Comparison of ENCODE assay signal across 27 cellular contexts in the genomic region with DNA sequence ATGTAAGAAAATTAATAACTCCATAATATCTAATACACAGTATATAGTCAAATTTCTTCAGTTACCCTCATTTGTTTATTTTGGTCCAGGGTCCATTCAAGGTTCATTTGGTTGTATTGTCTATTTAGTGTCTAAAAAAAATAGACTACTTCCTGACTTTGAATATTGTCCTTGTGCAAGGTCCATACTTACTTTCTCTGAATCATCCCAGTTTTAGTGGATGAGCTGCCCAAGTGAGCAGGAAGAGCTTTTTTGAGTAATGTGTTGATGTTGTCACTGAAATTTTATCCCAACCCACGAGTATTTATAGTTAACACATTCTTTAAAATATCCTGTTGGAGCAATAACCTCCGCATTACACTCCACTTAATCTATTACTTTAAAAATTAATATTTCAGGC. TPM values are rescaled to one million over a fixed set of nuclear protein-coding genes. Genes with fewer than 3 reads are reported as not detected.
"Had no signal": no experiment of that assay in that cellular context is flagged by ENCODE, and none has a peak within 500 bp of the region (broad histone marks: within the 10 kb centered on the region; RNA-seq: fewer than 3 reads in every experiment).

No MANE protein-coding gene starts in this region.

- H3K27ac Mint-ChIP-seq: activated CD8-positive, alpha-beta T cell treated with anti-CD3 and anti-CD28 coated beads, Interleukin-2, amount 10 ng/mL, durations not matched to agents 7 days and 5 days; activated naive CD8-positive, alpha-beta T cell; endodermal cell; mesothelial cell of epicardium; naive thymus-derived CD8-positive, alpha-beta T cell; stimulated activated memory B cell treated with anti-CD40 and anti-IgM and Interleukin-4, amounts not matched to agents 10 μg/mL and 1 μg/mL and 100 μg/mL, for 72 hours had no signal

- H3K36me3 ChIP-seq: ovary had no signal

- ATAC-seq: activated CD8-positive, alpha-beta T cell treated with anti-CD3 and anti-CD28 coated beads, Interleukin-2, amount 10 ng/mL, durations not matched to agents 7 days and 5 days; naive thymus-derived CD8-positive, alpha-beta T cell; psoas muscle; right cardiac atrium; stimulated activated memory B cell treated with anti-CD40 and anti-IgM and Interleukin-4, amounts not matched to agents 10 μg/mL and 1 μg/mL and 100 μg/mL, for 72 hours had no signal

- H3K9me3 ChIP-seq: ovary, psoas muscle, transverse colon, vagina had no signal

- DNase-seq: activated CD4-positive, alpha-beta T cell treated with anti-CD3 and anti-CD28 coated beads for 1 hour; activated CD4-positive, alpha-beta T cell treated with anti-CD3 and anti-CD28 coated beads, Interleukin-2, amount 50 U/mL, for 1 hour; activated CD8-positive, alpha-beta T cell treated with anti-CD3 and anti-CD28 coated beads, Interleukin-2, amount 10 ng/mL, durations not matched to agents 7 days and 5 days; amniotic stem cell; endodermal cell; glutamatergic neuron; left ventricle myocardium inferior; mammary epithelial cell; naive thymus-derived CD8-positive, alpha-beta T cell; ovary; psoas muscle; right cardiac atrium; small intestine; stimulated activated CD4-positive, alpha-beta T cell treated with anti-CD3 and anti-CD28 coated beads, Interleukin-2, amount 100 ng/mL, for 24 hours; T-helper 2 cell; transverse colon had no signal

- H3K27me3 ChIP-seq: breast epithelium, hepatocyte, ovary, transverse colon, vagina had no signal

- H3K4me1 ChIP-seq: breast epithelium, left ventricle myocardium inferior, psoas muscle, transverse colon, vagina had no signal

- H3K4me3 Mint-ChIP-seq: activated CD8-positive, alpha-beta T cell treated with anti-CD3 and anti-CD28 coated beads, Interleukin-2, amount 10 ng/mL, durations not matched to agents 7 days and 5 days; activated naive CD8-positive, alpha-beta T cell; endodermal cell; mesothelial cell of epicardium; naive thymus-derived CD8-positive, alpha-beta T cell; stimulated activated memory B cell treated with anti-CD40 and anti-IgM and Interleukin-4, amounts not matched to agents 10 μg/mL and 1 μg/mL and 100 μg/mL, for 72 hours had no signal

- H3K4me3 ChIP-seq: breast epithelium, coronary artery, hepatocyte, left ventricle myocardium inferior, ovary, psoas muscle, transverse colon, vagina had no signal

- H3K27ac ChIP-seq: breast epithelium, coronary artery, hepatocyte, left ventricle myocardium inferior, ovary, psoas muscle, transverse colon, vagina had no signal

- H3K27me3 Mint-ChIP-seq: activated naive CD8-positive, alpha-beta T cell; naive thymus-derived CD8-positive, alpha-beta T cell; stimulated activated memory B cell treated with anti-CD40 and anti-IgM and Interleukin-4, amounts not matched to agents 10 μg/mL and 1 μg/mL and 100 μg/mL, for 72 hours had no signal

- H3K4me1 Mint-ChIP-seq: stimulated activated memory B cell treated with anti-CD40 and anti-IgM and Interleukin-4, amounts not matched to agents 10 μg/mL and 1 μg/mL and 100 μg/mL, for 72 hours had no signal

RNA-seq across cellular contexts. Expression of gene FASLG, which starts 45.6 kb away (rescaled TPM):
- total RNA-seq: endodermal cell, epithelial cell of proximal tubule, fibroblast of lung, frontal cortex, hepatocyte, left ventricle myocardium inferior, mammary epithelial cell, mesothelial cell of epicardium, temporal lobe, vagina had no signal
- polyA plus RNA-seq: fibroblast of lung, hepatocyte, mammary epithelial cell, psoas muscle had no signal
